7 cellular contexts compared by ENCODE assay signal in genomic region chr9:96069821-96070220, GRCh38.
"Had no signal": no experiment of that assay in that cellular context is flagged by ENCODE, and none has a peak within 500 bp of the region (broad histone marks: within the 10 kb centered on the region; RNA-seq: fewer than 3 reads in every experiment).

No MANE protein-coding gene starts in this region.

- H3K27ac ChIP-seq: HL-60, KMS-11 had no signal

- H3K4me3 ChIP-seq: GM23338 had no signal

- ATAC-seq: GM23338, HepG2 had no signal

- H3K9ac ChIP-seq: KMS-11 had no signal

- DNase-seq: H9, HCEC 1CT, KBM-7 had no signal

- H3K4me2 ChIP-seq: GM23338, KMS-11 had no signal
